In genomic region chr17:76688165-76688622, GRCh38 we compare ENCODE assay signal across 9 cellular contexts. TPM values are rescaled to one million over a fixed set of nuclear protein-coding genes. Genes with fewer than 3 reads are reported as not detected.
A peak's percentile ranks its signal among the peaks of the same experiment; 100 is the strongest.
DNase-seq lines count a peak whose midpoint lies in the region; ATAC-seq and TF ChIP-seq lines count a peak whose summit lies in the region.
"Had no signal": no experiment of that assay in that cellular context is flagged by ENCODE, and none has a peak within 500 bp of the region (broad histone marks: within the 10 kb centered on the region; RNA-seq: fewer than 3 reads in every experiment).

No MANE protein-coding gene starts in this region.

- ATAC-seq in HG02571 (IDR thresholded peaks at IDR 0.05; ENCODE audit: unreplicated experiment) = no peak

- CTCF ChIA-PET in Calu3 (lab: Charles Lee) = no interaction called here

- H3K9me3 Mint-ChIP-seq in nephron = no peaks in the 10 kb centered on the region
- no peaks in the 10 kb centered on the region for H3K9me3 Mint-ChIP-seq in Calu3 (ENCODE audit: low read depth, unreplicated experiment)
- H3K9me3 Mint-ChIP-seq: neural crest cell had no signal

- H3K36me3 Mint-ChIP-seq in nephron (ENCODE audit: low read depth) (no peaks in the 10 kb centered on the region), Calu3 (ENCODE audit: insufficient read depth, unreplicated experiment) (no peaks in the 10 kb centered on the region)

- peaks cover 0 to 3% (median 0%) of the 10 kb centered on the region in 11 experiments; a peak in 1 of 22 replicates for H3K36me3 ChIP-seq in BLaER1 treated with 17β-estradiol and CSF1 and Interleukin-3, amounts not matched to agents 10 nM and 100 nM
- H3K36me3 ChIP-seq in colonic mucosa = no peaks in the 10 kb centered on the region

- H3K27ac ChIP-seq in BLaER1 treated with 17β-estradiol and CSF1 and Interleukin-3, amounts not matched to agents 10 nM and 100 nM = peak overlapping the region in 2 of 11 experiments; percentile 52 to 63; a peak in 4 of 22 replicates
- H3K27ac ChIP-seq in colonic mucosa = peak overlapping the region; percentile 50

- H3K27me3 ChIP-seq in BLaER1 treated with 17β-estradiol and CSF1 and Interleukin-3, amounts not matched to agents 10 nM and 100 nM = peaks cover 0 to 21% (median 0%) of the 10 kb centered on the region in 11 experiments; a peak in 2 of 22 replicates
- no peaks in the 10 kb centered on the region for H3K27me3 ChIP-seq in colonic mucosa

- TF ChIP-seq CTCF in colonic mucosa (IDR thresholded peaks at IDR 0.05) (no peak), nephron (IDR thresholded peaks at IDR 0.05; ENCODE audit: unreplicated experiment in 3 of 3) (no peak), Calu3 (IDR thresholded peaks at IDR 0.05; ENCODE audit: unreplicated experiment) (no peak)

- H3K4me3 Mint-ChIP-seq in nephron (peak overlapping the region; percentile 2 to 38 (median 22)), Calu3 (ENCODE audit: low read depth, unreplicated experiment) (no peak overlapping the region)

- peaks cover 0 to 42% (median 4%) of the 10 kb centered on the region in 11 experiments; a peak in 8 of 22 replicates for H4K20me1 ChIP-seq in BLaER1 treated with 17β-estradiol and CSF1 and Interleukin-3, amounts not matched to agents 10 nM and 100 nM

- intact Hi-C loops in colonic mucosa (cut with DNase I) = loop anchor here (10.0 kb wide), 2 partner anchors 133 to 163 kb away; no protein-coding TSS in a partner anchor
- intact Hi-C loops in Calu3 (cut with micrococcal nuclease; ENCODE audit: unreplicated experiment) = no loop called here

- peaks cover 55% of the 10 kb centered on the region for H3K4me1 Mint-ChIP-seq in nephron
- H3K4me1 Mint-ChIP-seq in Calu3 (ENCODE audit: low read depth, unreplicated experiment) = no peaks in the 10 kb centered on the region

- H3K4me1 ChIP-seq in BLaER1 treated with 17β-estradiol and CSF1 and Interleukin-3, amounts not matched to agents 10 nM and 100 nM = peaks cover 32 to 93% (median 81%) of the 10 kb centered on the region in 10 experiments
- H3K4me1 ChIP-seq in colonic mucosa = no peaks in the 10 kb centered on the region

- BruUV-seq in Calu3 (replicated peaks; lab: Mats Ljungman, UMichigan) = no TSS peak

- H3K27me3 Mint-ChIP-seq in nephron (ENCODE audit: low read depth) (no peaks in the 10 kb centered on the region), Calu3 (ENCODE audit: unreplicated experiment) (peaks cover 18% of the 10 kb centered on the region)

- peak overlapping the region in 3 of 11 experiments; percentile 27 to 57 (median 57); a peak in 2 of 22 replicates for H3K9ac ChIP-seq in BLaER1 treated with 17β-estradiol and CSF1 and Interleukin-3, amounts not matched to agents 10 nM and 100 nM
- peak overlapping the region in 1 of 2 donors; percentile 24 for H3K9ac ChIP-seq in colonic mucosa (ENCODE audit: low read depth in 2 of 2, low read length in 2 of 2)

- H3K4me2 ChIP-seq in BLaER1 treated with 17β-estradiol and CSF1 and Interleukin-3, amounts not matched to agents 10 nM and 100 nM = peak overlapping the region in 10 of 11 experiments; percentile 59 to 97 (median 75); a peak in 19 of 22 replicates

- DNase-seq in colonic mucosa (no peak), Calu3 (no peak)
- no peak for DNase-seq in activated CD4-positive, alpha-beta T cell treated with anti-CD3 and anti-CD28 coated beads, Interleukin-2, amount 50 U/mL, for 4 hours
- DNase-seq: activated T-cell treated with anti-CD3 and anti-CD28 coated beads, Interleukin-2, amount 50 U/mL, for 1 hour; erythroblast had no signal

- H3K27ac Mint-ChIP-seq in nephron (peak overlapping the region; percentile 78 to 89 (median 87)), Calu3 (ENCODE audit: unreplicated experiment) (no peak overlapping the region)

- no peaks in the 10 kb centered on the region for H3K9me3 ChIP-seq in BLaER1 treated with 17β-estradiol and CSF1 and Interleukin-3, amounts not matched to agents 10 nM and 100 nM (replicated peaks in 1 of 11)
- no peaks in the 10 kb centered on the region for H3K9me3 ChIP-seq in colonic mucosa

- no peak overlapping the region for H3K4me3 ChIP-seq in BLaER1 treated with 17β-estradiol and CSF1 and Interleukin-3, amounts not matched to agents 10 nM and 100 nM
- H3K4me3 ChIP-seq in colonic mucosa = no peak overlapping the region

RNA-seq across cellular contexts. Expression of gene MXRA7, which starts 22.6 kb away (rescaled TPM):
- total RNA-seq in colonic mucosa (10 to 100 TPM; 20.3 to 39.3 TPM), Calu3 (2022) (6.5 and 9.9 TPM in 2 replicates)

RNA-seq across cellular contexts. Expression of gene JMJD6, which starts 38.2 kb away (rescaled TPM):
- total RNA-seq in colonic mucosa (10 to 100 TPM; 38.6 to 41.6 TPM), Calu3 (2022) (60.8 and 62.1 TPM in 2 replicates)

RNA-seq across cellular contexts. Expression of gene METTL23, which starts 38.4 kb away (rescaled TPM):
- total RNA-seq in colonic mucosa (10 to 100 TPM; 21.7 to 29.7 TPM), Calu3 (2022) (56.1 and 58.1 TPM in 2 replicates)

RNA-seq across cellular contexts. Expression of gene ST6GALNAC1, which starts 44.6 kb away (rescaled TPM):
- total RNA-seq in colonic mucosa (100 to 1,000 TPM; 311 to 465 TPM), Calu3 (2022) (52.2 and 52.4 TPM in 2 replicates)
- total RNA-seq: neural crest cell had no signal

RNA-seq across cellular contexts. Expression of gene SRSF2, which starts 48.9 kb away (rescaled TPM):
- 100 to 1,000 TPM; 163 to 300 TPM for total RNA-seq in colonic mucosa
- total RNA-seq in Calu3 (2022) = 238 and 241 TPM in 2 replicates
